8 cellular contexts compared by ENCODE assay signal in genomic region chr7:159031135-159031701, GRCh38.
DNase-seq lines count a peak whose midpoint lies in the region; ATAC-seq and TF ChIP-seq lines count a peak whose summit lies in the region.

No MANE protein-coding gene starts in this region.

- TF ChIP-seq POLR2A in stomach (IDR thresholded peaks at IDR 0.05): no peak

- H3K27me3 ChIP-seq in lower lobe of right lung (ENCODE audit: low read depth) (peaks cover 23% of the 10 kb centered on the region), stomach (peaks cover 0 to 23% (median 6%) of the 10 kb centered on the region in 3 donors)

- no peaks in the 10 kb centered on the region for H3K9me3 ChIP-seq in lower lobe of right lung
- H3K9me3 ChIP-seq in stomach: no peaks in the 10 kb centered on the region

- H3K4me1 ChIP-seq in lower lobe of right lung: no peaks in the 10 kb centered on the region
- peaks cover 7 to 46% (median 40%) of the 10 kb centered on the region in 4 donors for H3K4me1 ChIP-seq in stomach

- H3K4me3 ChIP-seq in coronary artery (peak overlapping the region; percentile 84), lower lobe of right lung (peak overlapping the region; percentile 61), stomach (peak overlapping the region; percentile 43 to 63 (median 53))

- TF ChIP-seq EP300 in stomach (IDR thresholded peaks at IDR 0.05): no peak

- intact Hi-C loops in lower lobe of right lung (cut with DNase I) (no loop called here), stomach (cut with DNase I; ENCODE audit: low total_unique reads) (no loop called here)

- H3K27ac ChIP-seq in coronary artery (peak overlapping the region; percentile 91 to 97), lower lobe of right lung (peak overlapping the region; percentile 64), stomach (peak overlapping the region; percentile 31 to 85 (median 77))

- DNase-seq in NCI-H526 treated with DMSO at 0.1 percent for 48 hours (lab: John Stamatoyannopoulos, UW) (peak; percentile 33), coronary artery (ENCODE audit: low spot score) (peak; percentile 91), lower lobe of right lung (no peak), stomach (peak; percentile 30), DMS53 treated with DMSO at 0.1 percent for 48 hours (lab: John Stamatoyannopoulos, UW; ENCODE audit: unreplicated experiment) (no peak), GM10266 (ENCODE audit: extremely low spot score) (no peak)

- WGBS in stomach, 5 donors: 34 to 51% (median 44%) methylated on average over 27 to 31 of the region's 31 CpGs

- H3K36me3 ChIP-seq in lower lobe of right lung (no peaks in the 10 kb centered on the region), stomach (peaks cover 0 to 13% (median 3%) of the 10 kb centered on the region in 4 donors)

- TF ChIP-seq CTCF in coronary artery (IDR thresholded peaks at IDR 0.05) (no peak), lower lobe of right lung (IDR thresholded peaks at IDR 0.05) (no peak), stomach (IDR thresholded peaks at IDR 0.05) (no peak), GM10266 (IDR thresholded peaks at IDR 0.05; ENCODE audit: control insufficient read depth, insufficient read depth, low read depth, missing control alignments) (no peak)

- ATAC-seq in lower lobe of right lung (peak; percentile 25 to 38), HG03520 (IDR thresholded peaks at IDR 0.05; ENCODE audit: unreplicated experiment) (no peak), HG03108 (IDR thresholded peaks at IDR 0.05; ENCODE audit: unreplicated experiment) (no peak)

Comparison
In these comparisons a context has a peak if more than half of its experiments do, and no peak if none do; other contexts are left out.
1. DNase-seq: peak in NCI-H526 treated with DMSO at 0.1 percent for 48 hours (single experiment), coronary artery (single experiment) and stomach (single experiment); none in lower lobe of right lung (single experiment), DMS53 treated with DMSO at 0.1 percent for 48 hours (single experiment) and GM10266 (single experiment).
2. ATAC-seq: peak in lower lobe of right lung (2 of 2); none in HG03520 (single experiment) and HG03108 (single experiment).
3. Peak in every context shown above with its lines, with median percentiles within 50 percentile points of each other: H3K27ac ChIP-seq and H3K4me3 ChIP-seq.